ENCODE assay signal across 13 cellular contexts in the genomic region with DNA sequence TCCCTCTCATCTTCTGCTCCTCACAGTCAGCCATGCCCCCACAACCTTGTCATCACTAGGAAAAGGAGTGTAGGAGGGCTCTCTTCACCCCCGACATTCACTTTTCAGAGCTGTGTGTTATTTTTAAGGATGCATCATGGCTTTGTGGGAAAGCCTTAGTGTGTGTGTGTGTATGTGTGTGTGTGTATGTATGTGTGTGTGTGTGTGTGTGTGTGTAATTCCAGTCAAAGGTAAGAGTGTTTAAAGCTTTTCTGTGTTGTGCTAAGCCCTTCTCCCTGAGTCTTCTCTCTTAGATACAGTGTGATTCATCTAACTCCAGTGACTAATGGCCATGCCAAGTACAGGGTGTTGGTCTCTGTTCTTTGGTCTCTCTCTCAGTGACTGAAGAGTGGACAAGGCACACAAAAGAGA.
DNase-seq lines count a peak whose midpoint lies in the region; ATAC-seq and TF ChIP-seq lines count a peak whose summit lies in the region.
"Had no signal": no experiment of that assay in that cellular context is flagged by ENCODE, and none has a peak within 500 bp of the region (broad histone marks: within the 10 kb centered on the region; RNA-seq: fewer than 3 reads in every experiment).

No MANE protein-coding gene starts in this region.

- no peak for TF ChIP-seq CTCF in breast epithelium (IDR thresholded peaks at IDR 0.05)
- TF ChIP-seq CTCF in GM10266 (IDR thresholded peaks at IDR 0.05; ENCODE audit: control insufficient read depth, insufficient read depth, low read depth, missing control alignments): no peak

- H3K36me3 ChIP-seq in breast epithelium: no peaks in the 10 kb centered on the region
- H3K36me3 ChIP-seq: adrenal gland, neural progenitor cell, stomach had no signal

- no peaks in the 10 kb centered on the region for H3K27me3 ChIP-seq in breast epithelium
- H3K27me3 ChIP-seq: adrenal gland, neural progenitor cell, stomach had no signal

- in situ Hi-C loops in ACHN (cut with HindIII; ENCODE audit: low pct_ligation_motif_present, low pct_unique_long_range_greater_than_20kb, low sequenced_read_pairs): no loop called here

- peak; percentile 23 for DNase-seq in ACHN
- peak; percentile 66 for DNase-seq in HPDE6-E6E7 (ENCODE audit: extremely low spot score)
- DNase-seq in breast epithelium (ENCODE audit: low spot score in 2 of 2): no peak
- DNase-seq in kidney glomerular epithelial cell (lab: John Stamatoyannopoulos, UW): peak; percentile 74
- DNase-seq in GM10266 (ENCODE audit: extremely low spot score): no peak
- DNase-seq in CD1c-positive myeloid dendritic cell (ENCODE audit: extremely low spot score): no peak
- DNase-seq: islet precursor cell, NCI-H69, stomach had no signal

- intact Hi-C loops in breast epithelium (cut with DNase I; ENCODE audit: low total_unique reads): loop anchor here (10.0 kb wide), 1 partner anchor 97 kb away; no protein-coding TSS in a partner anchor

- no peaks in the 10 kb centered on the region for H3K4me1 ChIP-seq in breast epithelium

- ATAC-seq in GM21390 (IDR thresholded peaks at IDR 0.05; ENCODE audit: unreplicated experiment) (no peak), HG02981 (IDR thresholded peaks at IDR 0.05; ENCODE audit: unreplicated experiment) (no peak)

- no peak for TF ChIP-seq POLR2A in breast epithelium (IDR thresholded peaks at IDR 0.05)

- H3K27ac ChIP-seq in breast epithelium: peak overlapping the region; percentile 64 to 84
- H3K27ac ChIP-seq: adrenal gland, neural progenitor cell, stomach had no signal

- H3K9me3 ChIP-seq in breast epithelium: no peaks in the 10 kb centered on the region
- H3K9me3 ChIP-seq: adrenal gland, stomach had no signal

- no peak overlapping the region for H3K4me3 ChIP-seq in breast epithelium
- H3K4me3 ChIP-seq: adrenal gland, neural progenitor cell, stomach had no signal

Comparison
In these comparisons a context has a peak if more than half of its experiments do, and no peak if none do; other contexts are left out.
1. DNase-seq: peak in ACHN (single experiment), HPDE6-E6E7 (single experiment) and kidney glomerular epithelial cell (single experiment); none in breast epithelium (0 of 2), GM10266 (single experiment) and CD1c-positive myeloid dendritic cell (single experiment).